Comparison of ENCODE assay signal across 11 cellular contexts in the genomic region with DNA sequence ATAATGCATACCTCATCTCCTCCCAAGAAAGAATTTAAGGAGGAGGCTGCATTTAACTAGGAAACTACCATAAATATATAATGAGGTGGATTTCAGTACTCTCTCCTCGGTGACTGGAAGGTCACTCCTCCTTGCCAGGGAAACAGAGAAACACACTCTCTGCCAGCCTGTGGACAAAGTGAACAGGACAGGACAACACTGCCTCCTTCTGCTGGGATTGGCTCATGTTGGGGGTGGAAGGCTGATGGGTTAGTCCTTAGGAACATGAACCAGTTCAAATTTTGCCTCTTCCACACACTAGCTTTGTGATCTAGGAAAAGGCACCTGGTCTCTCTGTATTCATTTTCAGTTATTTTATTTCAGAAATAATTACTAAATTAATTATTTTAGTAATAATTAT. TPM values are rescaled to one million over a fixed set of nuclear protein-coding genes. Genes with fewer than 3 reads are reported as not detected.
DNase-seq lines count a peak whose midpoint lies in the region; TF ChIP-seq lines count a peak whose summit lies in the region.
"Had no signal": no experiment of that assay in that cellular context is flagged by ENCODE, and none has a peak within 500 bp of the region (broad histone marks: within the 10 kb centered on the region; RNA-seq: fewer than 3 reads in every experiment).

No MANE protein-coding gene starts in this region.

- in situ Hi-C loops in GM13977 (cut with MboI; ENCODE audit: low pct_unique_long_range_greater_than_20kb, low sequenced_read_pairs, unreplicated experiment): no loop called here

- peaks cover 9% of the 10 kb centered on the region for H3K27me3 Mint-ChIP-seq in activated CD4-positive, alpha-beta T cell treated with anti-CD3 and anti-CD28 coated beads, Interleukin-2, amount 10 ng/mL, durations not matched to agents 7 days and 5 days

- H3K9me3 Mint-ChIP-seq in activated CD4-positive, alpha-beta T cell treated with anti-CD3 and anti-CD28 coated beads, Interleukin-2, amount 10 ng/mL, durations not matched to agents 7 days and 5 days: no peaks in the 10 kb centered on the region
- H3K9me3 Mint-ChIP-seq: T-helper 2 cell treated with Interferon-gamma antibody and Interleukin-4, amounts not matched to agents 5 μg/mL and 100 μg/mL, for 36 hours had no signal

- POLR2A ChIA-PET in activated CD4-positive, alpha-beta T cell treated with anti-CD3 and anti-CD28 coated beads, Interleukin-2, amount 10 ng/mL, durations not matched to agents 7 days and 5 days (lab: Charles Lee): no interaction called here

- no peaks in the 10 kb centered on the region for H3K4me1 ChIP-seq in tibial artery

- H3K36me3 Mint-ChIP-seq in activated CD4-positive, alpha-beta T cell treated with anti-CD3 and anti-CD28 coated beads, Interleukin-2, amount 10 ng/mL, durations not matched to agents 7 days and 5 days (ENCODE audit: low read depth): no peaks in the 10 kb centered on the region

- no peaks in the 10 kb centered on the region for H3K36me3 ChIP-seq in tibial artery

- H3K27ac Mint-ChIP-seq in activated CD4-positive, alpha-beta T cell treated with anti-CD3 and anti-CD28 coated beads, Interleukin-2, amount 10 ng/mL, durations not matched to agents 7 days and 5 days: no peak overlapping the region
- H3K27ac Mint-ChIP-seq: T-helper 2 cell treated with Interferon-gamma antibody and Interleukin-4, amounts not matched to agents 5 μg/mL and 100 μg/mL, for 36 hours had no signal

- H3K9me3 ChIP-seq in tibial artery: no peaks in the 10 kb centered on the region

- TF ChIP-seq CTCF in GM13977 (IDR thresholded peaks at IDR 0.05; ENCODE audit: extremely low read depth, insufficient read depth, missing control alignments) (peak; percentile 55), fibroblast of the aortic adventitia (IDR thresholded peaks at IDR 0.05; ENCODE audit: insufficient read depth, low read length) (peak; percentile 27), tibial artery (IDR thresholded peaks at IDR 0.05) (no peak)

- no peak overlapping the region for H3K27ac ChIP-seq in tibial artery

- H3K4me3 ChIP-seq in fibroblast of the aortic adventitia (ENCODE audit: low read depth, low read length): no peak overlapping the region
- no peak overlapping the region for H3K4me3 ChIP-seq in tibial artery

- H3K4me3 Mint-ChIP-seq in activated CD4-positive, alpha-beta T cell treated with anti-CD3 and anti-CD28 coated beads, Interleukin-2, amount 10 ng/mL, durations not matched to agents 7 days and 5 days: no peak overlapping the region
- H3K4me3 Mint-ChIP-seq: T-helper 2 cell treated with Interferon-gamma antibody and Interleukin-4, amounts not matched to agents 5 μg/mL and 100 μg/mL, for 36 hours had no signal

- intact Hi-C loops in tibial artery (cut with DNase I; ENCODE audit: low total_unique reads): no loop called here

- H3K27me3 ChIP-seq in tibial artery: no peaks in the 10 kb centered on the region

- H3K4me1 Mint-ChIP-seq in activated CD4-positive, alpha-beta T cell treated with anti-CD3 and anti-CD28 coated beads, Interleukin-2, amount 10 ng/mL, durations not matched to agents 7 days and 5 days: no peaks in the 10 kb centered on the region

- CTCF ChIA-PET in activated CD4-positive, alpha-beta T cell treated with anti-CD3 and anti-CD28 coated beads, Interleukin-2, amount 10 ng/mL, durations not matched to agents 7 days and 5 days (lab: Charles Lee): interaction anchor here (1.5 kb wide), 1 partner anchor 10 kb away, joined by 4 read pairs; no protein-coding TSS in a partner anchor

- DNase-seq in GM13977 (ENCODE audit: low spot score) (no peak), RKO (ENCODE audit: low spot score) (peak; percentile 28), fibroblast of the aortic adventitia (ENCODE audit: low read depth) (peak; percentile 14), renal cortical epithelial cell (ENCODE audit: low read depth) (peak; percentile 33), tibial artery (no peak), Ammon's horn (ENCODE audit: low spot score) (no peak), NCI-H2196 treated with DMSO at 0.1 percent for 48 hours (lab: John Stamatoyannopoulos, UW; ENCODE audit: unreplicated experiment) (no peak)
- no peak for DNase-seq in activated CD4-positive, alpha-beta T cell treated with anti-CD3 and anti-CD28 coated beads, Interleukin-2, amount 10 ng/mL, durations not matched to agents 7 days and 5 days
- DNase-seq: NCI-H1092 treated with DMSO at 0.1 percent for 48 hours; stimulated activated CD4-positive, alpha-beta T cell treated with anti-CD3 and anti-CD28 coated beads, Interleukin-15, amount 100 ng/mL, for 24 hours had no signal

RNA-seq across cellular contexts. Expression of a gene that starts 50.6 kb away (rescaled TPM):
- total RNA-seq in fibroblast of the aortic adventitia (ENCODE audit: low replicate concordance): 1.8 and 2.1 TPM in 2 replicates
- 0.30 and 2.1 TPM in 2 replicates for total RNA-seq in renal cortical epithelial cell
- total RNA-seq in activated CD4-positive, alpha-beta T cell treated with anti-CD3 and anti-CD28 coated beads, Interleukin-2, amount 10 ng/mL, durations not matched to agents 7 days and 5 days: not detected

Comparison
In these comparisons a context has a peak if more than half of its experiments do, and no peak if none do; other contexts are left out.
1. DNase-seq: peak in RKO (single experiment), fibroblast of the aortic adventitia (single experiment) and renal cortical epithelial cell (single experiment); none in GM13977 (single experiment), tibial artery (0 of 2), Ammon's horn (single experiment), NCI-H2196 treated with DMSO at 0.1 percent for 48 hours (single experiment) and activated CD4-positive, alpha-beta T cell treated with anti-CD3 and anti-CD28 coated beads, Interleukin-2, amount 10 ng/mL, durations not matched to agents 7 days and 5 days (single experiment).
2. CTCF ChIP-seq: peak in GM13977 (single experiment) and fibroblast of the aortic adventitia (single experiment); none in tibial artery (0 of 2).